In the genomic region with DNA sequence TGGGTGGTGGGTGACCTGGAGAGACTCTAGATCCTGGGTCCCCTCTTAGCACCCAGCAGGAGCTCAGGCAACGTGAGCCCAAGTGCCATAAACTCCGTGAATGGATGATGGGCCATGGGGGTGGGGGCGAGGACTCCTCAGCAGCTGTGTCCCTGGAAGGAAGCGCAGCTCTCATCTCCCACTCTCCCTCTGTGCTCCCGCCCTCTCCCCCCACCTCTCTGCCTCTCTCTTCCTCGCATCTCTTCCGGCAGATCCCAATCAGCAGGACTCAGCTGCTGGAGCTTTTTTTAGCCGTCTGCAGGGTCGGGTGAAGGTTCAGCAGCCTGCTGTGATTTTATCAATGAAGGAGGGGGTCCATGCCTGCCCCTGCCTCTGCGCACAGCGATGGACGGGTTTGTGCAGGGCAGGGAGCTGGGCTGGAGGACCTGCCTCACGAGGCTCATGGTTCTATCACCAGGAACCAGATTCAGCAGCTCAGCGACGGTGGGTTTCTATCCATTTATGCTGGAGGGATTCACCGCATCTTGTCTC, we compare ENCODE assay signal across 9 cellular contexts. TPM values are rescaled to one million over a fixed set of nuclear protein-coding genes. Genes with fewer than 3 reads are reported as not detected.
A peak's percentile ranks its signal among the peaks of the same experiment; 100 is the strongest.
DNase-seq lines count a peak whose midpoint lies in the region; ATAC-seq and TF ChIP-seq lines count a peak whose summit lies in the region.
"Had no signal": no experiment of that assay in that cellular context is flagged by ENCODE, and none has a peak within 500 bp of the region (broad histone marks: within the 10 kb centered on the region; RNA-seq: fewer than 3 reads in every experiment).

No MANE protein-coding gene starts in this region.

- no peaks in the 10 kb centered on the region for H3K4me1 ChIP-seq in mucosa of descending colon (ENCODE audit: low read depth)

- H3K36me3 ChIP-seq in mucosa of descending colon (ENCODE audit: low read depth) = no peaks in the 10 kb centered on the region

- intact Hi-C loops in sciatic nerve (cut with DNase I) = loop anchor here (10.0 kb wide), 2 partner anchors 122 to 252 kb away; a partner anchor contains a TSS
- intact Hi-C loops in mucosa of descending colon (cut with DNase I, micrococcal nuclease) = no loop called here

- ATAC-seq in sciatic nerve = no peak
- no peak for ATAC-seq in GM21737 (IDR thresholded peaks at IDR 0.05; ENCODE audit: unreplicated experiment)
- ATAC-seq in mucosa of descending colon = no peak

- H3K4me3 ChIP-seq in mucosa of descending colon = no peak overlapping the region

- TF ChIP-seq CTCF in GM13977 (IDR thresholded peaks at IDR 0.05; ENCODE audit: extremely low read depth, insufficient read depth, missing control alignments) (no peak), glutamatergic neuron (IDR thresholded peaks at IDR 0.05; ENCODE audit: partially characterized antibody, unreplicated experiment) (no peak), mucosa of descending colon (IDR thresholded peaks at IDR 0.05) (no peak)

- peaks cover 40% of the 10 kb centered on the region for H3K4me1 Mint-ChIP-seq in glutamatergic neuron (ENCODE audit: low read depth, unreplicated experiment)

- no peak overlapping the region for H3K27ac Mint-ChIP-seq in glutamatergic neuron (ENCODE audit: unreplicated experiment)

- H3K9me3 Mint-ChIP-seq in glutamatergic neuron (ENCODE audit: unreplicated experiment) = peaks cover 10% of the 10 kb centered on the region

- DNase-seq in GM13977 (ENCODE audit: low spot score) = peak; percentile 2
- DNase-seq in UCSD-AML1 (lab: John Stamatoyannopoulos, UW; ENCODE audit: unreplicated experiment) = peak; percentile 78
- DNase-seq in glutamatergic neuron = no peak
- peak; percentile 59 for DNase-seq in sciatic nerve (ENCODE audit: low spot score)
- DNase-seq in NCI-H524 (lab: John Stamatoyannopoulos, UW) = no peak
- no peak for DNase-seq in activated gamma-delta T cell (lab: John Stamatoyannopoulos, UW)
- no peak for DNase-seq in mucosa of descending colon

- no peaks in the 10 kb centered on the region for H3K36me3 Mint-ChIP-seq in glutamatergic neuron (ENCODE audit: unreplicated experiment)

- peak overlapping the region; percentile 43 for H3K4me3 Mint-ChIP-seq in glutamatergic neuron (ENCODE audit: unreplicated experiment)

- no peaks in the 10 kb centered on the region for H3K9me3 ChIP-seq in mucosa of descending colon

- in situ Hi-C loops in GM13977 (cut with MboI; ENCODE audit: low pct_unique_long_range_greater_than_20kb, low sequenced_read_pairs, unreplicated experiment) = no loop called here

- peaks cover 4% of the 10 kb centered on the region for H3K27me3 Mint-ChIP-seq in glutamatergic neuron (ENCODE audit: unreplicated experiment)

RNA-seq across cellular contexts. Expression of a gene that starts 8.3 kb away (rescaled TPM):
- total RNA-seq in glutamatergic neuron (ENCODE audit: unreplicated experiment) (not detected), sciatic nerve (1.4 TPM), mucosa of descending colon (1 to 10 TPM in 1 of 3 donors, under 1 TPM in 2; 0.44 to 3.2 (median 0.87) TPM)
- total RNA-seq: epithelial cell of proximal tubule had no signal

RNA-seq across cellular contexts. Expression of a gene that starts 55.5 kb away (rescaled TPM):
- total RNA-seq in glutamatergic neuron (ENCODE audit: unreplicated experiment) = not detected
- total RNA-seq in sciatic nerve = 0.36 TPM
- 10 to 100 TPM in 1 of 3 donors, 1 to 10 TPM in 2; 3.0 to 13.1 (median 3.3) TPM for total RNA-seq in mucosa of descending colon
- total RNA-seq: epithelial cell of proximal tubule had no signal

Comparison
In these comparisons a context has a peak if more than half of its experiments do, and no peak if none do; other contexts are left out.
1. DNase-seq: peak in GM13977 (single experiment), UCSD-AML1 (single experiment) and sciatic nerve (single experiment); none in glutamatergic neuron (single experiment), NCI-H524 (0 of 2), activated gamma-delta T cell (single experiment) and mucosa of descending colon (0 of 3).